ENCODE assay signal across 26 cellular contexts in the genomic region with DNA sequence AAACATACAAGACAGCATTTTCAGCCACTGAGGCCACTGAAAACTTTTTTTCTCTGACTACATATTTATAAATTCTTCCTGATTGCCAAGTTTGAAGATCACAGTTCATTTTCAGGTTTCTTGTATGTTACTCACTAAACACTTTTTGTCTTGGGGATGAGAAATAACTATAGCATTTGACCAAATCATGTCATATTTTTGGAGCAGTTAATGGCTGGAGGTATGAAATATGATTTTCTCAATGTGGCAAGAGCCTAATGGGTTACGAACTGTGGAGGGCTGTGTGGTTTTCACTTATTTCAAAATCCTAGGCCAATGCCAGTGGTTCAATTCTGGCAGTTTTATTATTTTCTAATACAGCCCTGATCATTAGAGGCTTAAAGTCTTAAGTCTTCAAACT.
DNase-seq lines count a peak whose midpoint lies in the region; ATAC-seq, FAIRE-seq and TF ChIP-seq lines count a peak whose summit lies in the region.
"Had no signal": no experiment of that assay in that cellular context is flagged by ENCODE, and none has a peak within 500 bp of the region (broad histone marks: within the 10 kb centered on the region; RNA-seq: fewer than 3 reads in every experiment).

No MANE protein-coding gene starts in this region.

- H3K9ac ChIP-seq in BLaER1 treated with 17β-estradiol and CSF1 and Interleukin-3, amounts not matched to agents 10 nM and 100 nM = peak overlapping the region in 1 of 11 experiments; percentile 46; a peak in 2 of 22 replicates
- peak overlapping the region; percentile 23 for H3K9ac ChIP-seq in astrocyte (ENCODE audit: low read length)
- H3K9ac ChIP-seq: parathyroid adenoma had no signal

- 100% methylated on average over 1 of the region's 1 CpG for WGBS in hepatocyte (ENCODE audit: low lambda C conversion rate, missing lambda C conversion rate)

- H3K4me1 Mint-ChIP-seq in astrocyte (ENCODE audit: low read depth, unreplicated experiment) = peaks cover 18% of the 10 kb centered on the region
- peaks cover 5% of the 10 kb centered on the region for H3K4me1 Mint-ChIP-seq in activated CD8-positive, alpha-beta memory T cell treated with anti-CD3 and anti-CD28 coated beads, Interleukin-2, amount 10 ng/mL, durations not matched to agents 7 days and 5 days
- H3K4me1 Mint-ChIP-seq: naive thymus-derived CD4-positive, alpha-beta T cell had no signal

- H4K20me1 ChIP-seq in BLaER1 treated with 17β-estradiol and CSF1 and Interleukin-3, amounts not matched to agents 10 nM and 100 nM = no peaks in the 10 kb centered on the region
- no peaks in the 10 kb centered on the region for H4K20me1 ChIP-seq in astrocyte (ENCODE audit: insufficient read depth, low read length)
- H4K20me1 ChIP-seq in hepatocyte (ENCODE audit: insufficient read depth, poor library complexity, severe bottlenecking) = no peaks in the 10 kb centered on the region

- DNase-seq in astrocyte (ENCODE audit: low read depth) (no peak), omental fat pad (ENCODE audit: low spot score) (no peak), hepatocyte (ENCODE audit: low spot score) (no peak)
- DNase-seq in activated CD8-positive, alpha-beta memory T cell treated with anti-CD3 and anti-CD28 coated beads, Interleukin-2, amount 10 ng/mL, durations not matched to agents 7 days and 5 days = no peak
- DNase-seq in activated CD4-positive, alpha-beta T cell treated with anti-CD3 and anti-CD28 coated beads for 48 hours = no peak
- DNase-seq: activated CD4-positive, alpha-beta T cell treated with anti-CD3 and anti-CD28 coated beads, Interleukin-2, amount 50 U/mL, for 1 hour; activated naive CD4-positive, alpha-beta T cell treated with anti-CD3 and anti-CD28 coated beads, Interleukin-2, amount 50 U/mL, for 16 hours; amygdala; glutamatergic neuron; MM.1S; naive thymus-derived CD4-positive, alpha-beta T cell; NCI-H1417 treated with DMSO at 0.1 percent for 48 hours; NCI-H2081 treated with DMSO at 0.1 percent for 48 hours; NCI-H446; right cardiac atrium; stimulated activated naive CD8-positive, alpha-beta T cell treated with anti-CD3 and anti-CD28 coated beads, Interleukin-15, Interleukin-2, amounts not matched to agents 100 U/mL and 50 U/mL, for 24 hours; T1000 had no signal

- no peaks in the 10 kb centered on the region for H3K27me3 ChIP-seq in BLaER1 treated with 17β-estradiol and CSF1 and Interleukin-3, amounts not matched to agents 10 nM and 100 nM
- no peaks in the 10 kb centered on the region for H3K27me3 ChIP-seq in astrocyte (ENCODE audit: insufficient read depth, low read length)
- no peaks in the 10 kb centered on the region for H3K27me3 ChIP-seq in hepatocyte

- H3K4me2 ChIP-seq in BLaER1 treated with 17β-estradiol and CSF1 and Interleukin-3, amounts not matched to agents 10 nM and 100 nM = peak overlapping the region; percentile 18 to 57 (median 47)
- H3K4me2 ChIP-seq in astrocyte (ENCODE audit: low read length) (peak overlapping the region; percentile 49), hepatocyte (no peak overlapping the region)

- H3K27ac ChIP-seq in BLaER1 treated with 17β-estradiol and CSF1 and Interleukin-3, amounts not matched to agents 10 nM and 100 nM = peak overlapping the region in 9 of 11 experiments; percentile 2 to 59 (median 38); a peak in 12 of 22 replicates
- peak overlapping the region; percentile 71 for H3K27ac ChIP-seq in astrocyte (ENCODE audit: low read depth, low read length)
- no peak overlapping the region for H3K27ac ChIP-seq in hepatocyte
- H3K27ac ChIP-seq: parathyroid adenoma, thoracic aorta had no signal

- H2AFZ ChIP-seq in astrocyte (ENCODE audit: low read depth, low read length) (no peak overlapping the region), hepatocyte (no peak overlapping the region)
- H2AFZ ChIP-seq: parathyroid adenoma had no signal

- no peaks in the 10 kb centered on the region for H3K9me3 Mint-ChIP-seq in astrocyte (ENCODE audit: unreplicated experiment)
- H3K9me3 Mint-ChIP-seq in activated CD8-positive, alpha-beta memory T cell treated with anti-CD3 and anti-CD28 coated beads, Interleukin-2, amount 10 ng/mL, durations not matched to agents 7 days and 5 days (ENCODE audit: low read depth) = no peaks in the 10 kb centered on the region
- H3K9me3 Mint-ChIP-seq: activated T-helper 1 cell treated with anti-CD3 and anti-CD28 coated beads, Interleukin-12 subunit alpha, Interleukin-12 subunit beta, Interleukin-2, Interleukin-4 antibody, amounts not matched to agents 30 ng/mL and 10 ng/mL and 1 ng/mL, durations not matched to agents 14 hours and 24 hours and 36 hours; dendritic cell treated with granulocyte-macrophage colony-stimulating factor and Interleukin-4, amounts not matched to agents 40 ng/mL and 50 ng/mL, for 4 days; naive thymus-derived CD4-positive, alpha-beta T cell had no signal

- no peaks in the 10 kb centered on the region for H3K27me3 Mint-ChIP-seq in astrocyte (ENCODE audit: low read depth, unreplicated experiment)
- no peaks in the 10 kb centered on the region for H3K27me3 Mint-ChIP-seq in activated CD8-positive, alpha-beta memory T cell treated with anti-CD3 and anti-CD28 coated beads, Interleukin-2, amount 10 ng/mL, durations not matched to agents 7 days and 5 days
- H3K27me3 Mint-ChIP-seq: dendritic cell treated with granulocyte-macrophage colony-stimulating factor and Interleukin-4, amounts not matched to agents 40 ng/mL and 50 ng/mL, for 4 days; naive thymus-derived CD4-positive, alpha-beta T cell had no signal

- no peaks in the 10 kb centered on the region for H3K9me3 ChIP-seq in BLaER1 treated with 17β-estradiol and CSF1 and Interleukin-3, amounts not matched to agents 10 nM and 100 nM (replicated peaks in 1 of 11)
- H3K9me3 ChIP-seq in astrocyte (ENCODE audit: insufficient read depth, low read depth, low read length) = no peaks in the 10 kb centered on the region
- H3K9me3 ChIP-seq in hepatocyte (ENCODE audit: low read depth) = no peaks in the 10 kb centered on the region
- H3K9me3 ChIP-seq: thoracic aorta had no signal

- H3K36me3 Mint-ChIP-seq in astrocyte (ENCODE audit: low read depth, unreplicated experiment) = peaks cover 1% of the 10 kb centered on the region
- H3K36me3 Mint-ChIP-seq in activated CD8-positive, alpha-beta memory T cell treated with anti-CD3 and anti-CD28 coated beads, Interleukin-2, amount 10 ng/mL, durations not matched to agents 7 days and 5 days = peaks cover 11% of the 10 kb centered on the region

- H3K4me3 ChIP-seq in BLaER1 treated with 17β-estradiol and CSF1 and Interleukin-3, amounts not matched to agents 10 nM and 100 nM = no peak overlapping the region
- H3K4me3 ChIP-seq in astrocyte (ENCODE audit: insufficient read depth, low read depth, low read length) (no peak overlapping the region), hepatocyte (no peak overlapping the region)
- H3K4me3 ChIP-seq: thoracic aorta had no signal

- CTCF ChIA-PET in activated CD8-positive, alpha-beta memory T cell treated with anti-CD3 and anti-CD28 coated beads, Interleukin-2, amount 10 ng/mL, durations not matched to agents 7 days and 5 days (lab: Charles Lee) = no interaction called here

- no peak for TF ChIP-seq CTCF in astrocyte (IDR thresholded peaks at IDR 0.05; ENCODE audit: insufficient read depth, low read depth, low read length)
- no peak for TF ChIP-seq CTCF in omental fat pad (IDR thresholded peaks at IDR 0.05)
- no peak for TF ChIP-seq CTCF in hepatocyte (IDR thresholded peaks at IDR 0.05; ENCODE audit: poor library complexity)

- H3K4me3 Mint-ChIP-seq in astrocyte (ENCODE audit: unreplicated experiment) = no peak overlapping the region
- H3K4me3 Mint-ChIP-seq in activated CD8-positive, alpha-beta memory T cell treated with anti-CD3 and anti-CD28 coated beads, Interleukin-2, amount 10 ng/mL, durations not matched to agents 7 days and 5 days = no peak overlapping the region
- H3K4me3 Mint-ChIP-seq: activated T-helper 1 cell treated with anti-CD3 and anti-CD28 coated beads, Interleukin-12 subunit alpha, Interleukin-12 subunit beta, Interleukin-2, Interleukin-4 antibody, amounts not matched to agents 30 ng/mL and 10 ng/mL and 1 ng/mL, durations not matched to agents 14 hours and 24 hours and 36 hours; dendritic cell treated with granulocyte-macrophage colony-stimulating factor and Interleukin-4, amounts not matched to agents 40 ng/mL and 50 ng/mL, for 4 days; naive thymus-derived CD4-positive, alpha-beta T cell had no signal

- H3K79me2 ChIP-seq in astrocyte (ENCODE audit: insufficient read depth, low read length) (peaks cover 17% of the 10 kb centered on the region), hepatocyte (no peaks in the 10 kb centered on the region)
- H3K79me2 ChIP-seq: parathyroid adenoma had no signal

- peak overlapping the region; percentile 76 for H3K27ac Mint-ChIP-seq in astrocyte (ENCODE audit: unreplicated experiment)
- no peak overlapping the region for H3K27ac Mint-ChIP-seq in activated CD8-positive, alpha-beta memory T cell treated with anti-CD3 and anti-CD28 coated beads, Interleukin-2, amount 10 ng/mL, durations not matched to agents 7 days and 5 days
- H3K27ac Mint-ChIP-seq: activated T-helper 1 cell treated with anti-CD3 and anti-CD28 coated beads, Interleukin-12 subunit alpha, Interleukin-12 subunit beta, Interleukin-2, Interleukin-4 antibody, amounts not matched to agents 30 ng/mL and 10 ng/mL and 1 ng/mL, durations not matched to agents 14 hours and 24 hours and 36 hours; dendritic cell treated with granulocyte-macrophage colony-stimulating factor and Interleukin-4, amounts not matched to agents 40 ng/mL and 50 ng/mL, for 4 days had no signal

- no peaks in the 10 kb centered on the region for H3K9me2 ChIP-seq in hepatocyte (replicated peaks; ENCODE audit: insufficient read depth)

- FAIRE-seq in astrocyte (lab: Jason Lieb, UNC) = no peak
- FAIRE-seq: endometrium, H1 had no signal

- peaks cover 20 to 27% (median 22%) of the 10 kb centered on the region in 10 experiments for H3K4me1 ChIP-seq in BLaER1 treated with 17β-estradiol and CSF1 and Interleukin-3, amounts not matched to agents 10 nM and 100 nM
- H3K4me1 ChIP-seq in astrocyte (ENCODE audit: insufficient read depth, low read length) = peaks cover 28% of the 10 kb centered on the region
- H3K4me1 ChIP-seq in hepatocyte (ENCODE audit: insufficient read depth) = no peaks in the 10 kb centered on the region
- H3K4me1 ChIP-seq: parathyroid adenoma had no signal

- ATAC-seq in HG02610 (IDR thresholded peaks at IDR 0.05; ENCODE audit: unreplicated experiment) (peak; percentile 25), omental fat pad (ENCODE audit: low FRiP score) (peak; percentile 77), HG02798 (IDR thresholded peaks at IDR 0.05; ENCODE audit: poor library complexity, unreplicated experiment) (no peak)
- ATAC-seq in activated CD8-positive, alpha-beta memory T cell treated with anti-CD3 and anti-CD28 coated beads, Interleukin-2, amount 10 ng/mL, durations not matched to agents 7 days and 5 days = no peak
- ATAC-seq: naive thymus-derived CD4-positive, alpha-beta T cell; right cardiac atrium; stimulated activated naive CD8-positive, alpha-beta T cell treated with anti-CD3 and anti-CD28 coated beads, Interleukin-15, Interleukin-2, amounts not matched to agents 100 U/mL and 50 U/mL, for 24 hours had no signal

- H3K36me3 ChIP-seq in BLaER1 treated with 17β-estradiol and CSF1 and Interleukin-3, amounts not matched to agents 10 nM and 100 nM = peaks cover 26 to 71% (median 58%) of the 10 kb centered on the region in 11 experiments
- peaks cover 4% of the 10 kb centered on the region for H3K36me3 ChIP-seq in astrocyte (ENCODE audit: insufficient read depth, low read length)
- no peaks in the 10 kb centered on the region for H3K36me3 ChIP-seq in hepatocyte (replicated peaks; ENCODE audit: insufficient read depth, low read depth)

Comparison
In these comparisons a context has a peak if more than half of its experiments do, and no peak if none do; other contexts are left out.
1. ATAC-seq: peak in HG02610 (single experiment) and omental fat pad (single experiment); none in HG02798 (single experiment) and activated CD8-positive, alpha-beta memory T cell treated with anti-CD3 and anti-CD28 coated beads, Interleukin-2, amount 10 ng/mL, durations not matched to agents 7 days and 5 days (single experiment).